ENCODE assay signal across 17 cellular contexts in the genomic region with DNA sequence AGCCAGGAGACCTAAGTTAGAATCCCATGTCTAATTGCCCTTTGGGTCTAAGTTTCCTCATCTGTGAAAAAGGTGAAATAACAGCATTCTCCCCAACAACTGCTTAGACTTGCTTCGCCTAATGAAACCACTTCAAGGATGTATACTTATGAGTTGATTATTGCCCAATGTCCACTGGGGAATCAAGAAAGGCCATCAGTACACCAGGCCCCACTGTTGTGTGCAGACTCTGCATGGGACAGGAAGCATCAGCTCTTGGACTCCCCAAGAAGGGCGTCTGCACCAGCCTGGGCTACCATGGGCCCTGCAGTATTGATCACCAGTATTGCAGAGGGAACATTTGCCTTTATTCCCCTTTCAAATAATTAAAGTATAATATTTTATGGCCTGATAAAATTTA.
DNase-seq lines count a peak whose midpoint lies in the region; ATAC-seq and TF ChIP-seq lines count a peak whose summit lies in the region.
"Had no signal": no experiment of that assay in that cellular context is flagged by ENCODE, and none has a peak within 500 bp of the region (broad histone marks: within the 10 kb centered on the region; RNA-seq: fewer than 3 reads in every experiment).

No MANE protein-coding gene starts in this region.

- no peaks in the 10 kb centered on the region for H3K36me3 Mint-ChIP-seq in effector memory CD8-positive, alpha-beta T cell (ENCODE audit: insufficient read depth)
- H3K36me3 Mint-ChIP-seq: CD4-positive, alpha-beta memory T cell had no signal

- ATAC-seq in lower lobe of right lung = peak; percentile 16 to 41
- ATAC-seq in upper lobe of left lung (ENCODE audit: low FRiP score in 2 of 2) = no peak
- no peak for ATAC-seq in GM19035 (IDR thresholded peaks at IDR 0.05; ENCODE audit: unreplicated experiment)
- no peak for ATAC-seq in effector memory CD8-positive, alpha-beta T cell (replicated peaks)
- ATAC-seq: GM23338, K562 had no signal

- TF ChIP-seq CTCF in lower lobe of right lung (IDR thresholded peaks at IDR 0.05) = no peak
- no peak for TF ChIP-seq CTCF in upper lobe of left lung (IDR thresholded peaks at IDR 0.05)
- no peak for TF ChIP-seq CTCF in GM13977 (IDR thresholded peaks at IDR 0.05; ENCODE audit: extremely low read depth, insufficient read depth, missing control alignments)

- H3K27ac Mint-ChIP-seq in effector memory CD8-positive, alpha-beta T cell = no peak overlapping the region
- H3K27ac Mint-ChIP-seq: CD4-positive, alpha-beta memory T cell; GM23338 had no signal

- no peaks in the 10 kb centered on the region for H3K4me1 Mint-ChIP-seq in effector memory CD8-positive, alpha-beta T cell (ENCODE audit: low read depth in 2 of 2)
- H3K4me1 Mint-ChIP-seq: CD4-positive, alpha-beta memory T cell had no signal

- H3K4me3 ChIP-seq in ACC112 (ENCODE audit: low read depth, low read length) = no peak overlapping the region
- H3K4me3 ChIP-seq in lower lobe of right lung = no peak overlapping the region
- H3K4me3 ChIP-seq in upper lobe of left lung = no peak overlapping the region
- H3K4me3 ChIP-seq: GM23338, K562 had no signal

- DNase-seq in MV-4-11 (lab: John Stamatoyannopoulos, UW) = peak; percentile 24
- DNase-seq in lower lobe of right lung = no peak
- DNase-seq in upper lobe of left lung = no peak
- DNase-seq in GM13977 (ENCODE audit: low spot score) = no peak
- DNase-seq in effector memory CD8-positive, alpha-beta T cell = no peak
- DNase-seq: 8988T; ACHN; C1 segment of cervical spinal cord; CD4-positive, alpha-beta memory T cell; DMS153; DMS79 treated with DMSO at 0.1 percent for 48 hours; EL; H7 had no signal

- H3K4me3 Mint-ChIP-seq in effector memory CD8-positive, alpha-beta T cell = no peak overlapping the region
- H3K4me3 Mint-ChIP-seq: CD4-positive, alpha-beta memory T cell; GM23338 had no signal

- no peaks in the 10 kb centered on the region for H3K27me3 ChIP-seq in ACC112 (ENCODE audit: insufficient read depth, low read length)
- no peaks in the 10 kb centered on the region for H3K27me3 ChIP-seq in lower lobe of right lung (ENCODE audit: low read depth)
- H3K27me3 ChIP-seq in upper lobe of left lung = no peaks in the 10 kb centered on the region

- TF ChIP-seq POLR2A in upper lobe of left lung (IDR thresholded peaks at IDR 0.05) = no peak

- H3K27me3 Mint-ChIP-seq in effector memory CD8-positive, alpha-beta T cell = peaks cover 0 to 9% of the 10 kb centered on the region in 2 donors

- H3K79me2 ChIP-seq in ACC112 (ENCODE audit: control insufficient read depth, insufficient read depth, low read length, unreplicated experiment) = no peaks in the 10 kb centered on the region

- peaks cover 25% of the 10 kb centered on the region for H3K4me1 ChIP-seq in ACC112 (ENCODE audit: control insufficient read depth, insufficient read depth, low read length, unreplicated experiment)
- H3K4me1 ChIP-seq in lower lobe of right lung = peaks cover 11% of the 10 kb centered on the region
- H3K4me1 ChIP-seq in upper lobe of left lung = peaks cover 0 to 3% (median 0%) of the 10 kb centered on the region in 4 donors

- in situ Hi-C loops in GM13977 (cut with MboI; ENCODE audit: low pct_unique_long_range_greater_than_20kb, low sequenced_read_pairs, unreplicated experiment) = no loop called here

- no peak for TF ChIP-seq EP300 in upper lobe of left lung (IDR thresholded peaks at IDR 0.05)

- 62 to 79% methylated on average over 2 of the region's 2 CpGs for WGBS in upper lobe of left lung, 2 donors

- peak overlapping the region; percentile 86; the same call in 1 of the 2 replicates for H3K27ac ChIP-seq in ACC112 (ENCODE audit: low read depth, low read length)
- no peak overlapping the region for H3K27ac ChIP-seq in lower lobe of right lung
- H3K27ac ChIP-seq in upper lobe of left lung = peak overlapping the region in 3 of 4 donors; percentile 54 to 78 (median 73)

- intact Hi-C loops in lower lobe of right lung (cut with DNase I) = no loop called here

- H3K9me3 ChIP-seq in lower lobe of right lung (no peaks in the 10 kb centered on the region), upper lobe of left lung (no peaks in the 10 kb centered on the region)

- H3K36me3 ChIP-seq in ACC112 (ENCODE audit: insufficient read depth, low read length) = no peaks in the 10 kb centered on the region
- no peaks in the 10 kb centered on the region for H3K36me3 ChIP-seq in lower lobe of right lung
- no peaks in the 10 kb centered on the region for H3K36me3 ChIP-seq in upper lobe of left lung

- peaks cover 0 to 2% of the 10 kb centered on the region in 2 donors for H3K9me3 Mint-ChIP-seq in effector memory CD8-positive, alpha-beta T cell
- H3K9me3 Mint-ChIP-seq: GM23338 had no signal

- H2AFZ ChIP-seq in ACC112 (ENCODE audit: low read length, unreplicated experiment) = no peak overlapping the region
- H2AFZ ChIP-seq: GM23338 had no signal

Comparison
In these comparisons a context has a peak if more than half of its experiments do, and no peak if none do; other contexts are left out.
1. ATAC-seq: peak in lower lobe of right lung (2 of 2); none in upper lobe of left lung (0 of 2), GM19035 (single experiment) and effector memory CD8-positive, alpha-beta T cell (single experiment).